Comparison of ENCODE assay signal across 15 cellular contexts in genomic region chr1:62325696-62326095, GRCh38. TPM values are rescaled to one million over a fixed set of nuclear protein-coding genes. Genes with fewer than 3 reads are reported as not detected.
DNase-seq lines count a peak whose midpoint lies in the region; ATAC-seq and TF ChIP-seq lines count a peak whose summit lies in the region.
"Had no signal": no experiment of that assay in that cellular context is flagged by ENCODE, and none has a peak within 500 bp of the region (broad histone marks: within the 10 kb centered on the region; RNA-seq: fewer than 3 reads in every experiment).

No MANE protein-coding gene starts in this region.

- ATAC-seq in PC-3 (no peak), GM18498 (IDR thresholded peaks at IDR 0.05; ENCODE audit: unreplicated experiment) (no peak), GM18870 (IDR thresholded peaks at IDR 0.05; ENCODE audit: unreplicated experiment) (no peak)
- ATAC-seq: activated CD8-positive, alpha-beta T cell treated with anti-CD3 and anti-CD28 coated beads for 36 hours had no signal

- no peaks in the 10 kb centered on the region for H3K79me2 ChIP-seq in PC-3 (ENCODE audit: low read length)

- intact Hi-C loops in PC-3 (cut with micrococcal nuclease) = no loop called here

- H3F3A ChIP-seq in PC-3 (ENCODE audit: low read length, unreplicated experiment) = no peaks in the 10 kb centered on the region

- BruUV-seq in PC-3 (replicated peaks; lab: Mats Ljungman, UMichigan) = no TSS peak

- POLR2A ChIA-PET in BJ (lab: Charles Lee) = interaction anchor here (0.5 to 1.0 kb wide), 2 partner anchors 15 to 42 kb away, joined by 5 to 6 read pairs; no protein-coding TSS in a partner anchor
- POLR2A ChIA-PET in PC-3 (lab: Charles Lee; ENCODE audit: unreplicated experiment) = no interaction called here

- no peak overlapping the region for H3K4me2 ChIP-seq in PC-3 (ENCODE audit: low read length)

- peak; percentile 74 for DNase-seq in BJ (ENCODE audit: low read depth)
- peak; percentile 15 for DNase-seq in PC-3
- DNase-seq in dedifferentiated amniotic fluid mesenchymal stem cell (ENCODE audit: extremely low spot score) = peak; percentile 20
- peak; percentile 24 for DNase-seq in non-pigmented ciliary epithelial cell (ENCODE audit: low read depth)
- no peak for DNase-seq in stimulated activated CD4-positive, alpha-beta T cell treated with anti-CD3 and anti-CD28 coated beads, Interleukin-1b, Interleukin-23, amount 100 ng/mL, for 48 hours
- no peak for DNase-seq in SIG-M5 treated with dmso at 0.1 percent for 504 hours (lab: John Stamatoyannopoulos, UW; ENCODE audit: unreplicated experiment)
- DNase-seq: activated CD8-positive, alpha-beta T cell treated with anti-CD3 and anti-CD28 coated beads for 36 hours; heart right ventricle; NCI-H2171 had no signal

- H3K9ac ChIP-seq in PC-3 (ENCODE audit: low read length) = no peak overlapping the region

- no peak overlapping the region for H3K4me3 ChIP-seq in BJ (ENCODE audit: low read depth, low read length)
- H3K4me3 ChIP-seq in PC-3 (ENCODE audit: low read length) = no peak overlapping the region
- H3K4me3 ChIP-seq: cardiac muscle cell, heart right ventricle, SJSA1, skin epidermis had no signal

- H3K9me3 ChIP-seq in PC-3 (ENCODE audit: low read length) = no peaks in the 10 kb centered on the region
- H3K9me3 ChIP-seq: heart right ventricle, SJSA1 had no signal

- H3K27me3 ChIP-seq in BJ (ENCODE audit: control insufficient read depth, insufficient read depth, low read length) (peaks cover 1% of the 10 kb centered on the region; the same call in 1 of the 2 replicates), PC-3 (ENCODE audit: low read length) (no peaks in the 10 kb centered on the region)
- H3K27me3 ChIP-seq: SJSA1 had no signal

- H3K27ac ChIP-seq in PC-3 (ENCODE audit: low read length) = no peak overlapping the region
- H3K27ac ChIP-seq: cardiac muscle cell, heart right ventricle, SJSA1 had no signal

- H3K36me3 ChIP-seq in BJ (ENCODE audit: control insufficient read depth, insufficient read depth, low read length) (no peaks in the 10 kb centered on the region), PC-3 (ENCODE audit: low read depth, low read length) (no peaks in the 10 kb centered on the region)
- H3K36me3 ChIP-seq: cardiac muscle cell, heart right ventricle, SJSA1 had no signal

- TF ChIP-seq CTCF in BJ (IDR thresholded peaks at IDR 0.05; ENCODE audit: insufficient read depth, low read depth, low read length) (no peak), PC-3 (conservative IDR thresholded peaks at IDR 0.05; ENCODE audit: low read depth, low read length) (no peak)

- no peak overlapping the region for H2AFZ ChIP-seq in PC-3 (ENCODE audit: low read length)

- CTCF ChIA-PET in BJ (lab: Yijun Ruan, JAX) = interaction anchor here (1.2 to 1.3 kb wide), 2 partner anchors 27 to 151 kb away, joined by 3 to 4 read pairs; no protein-coding TSS in a partner anchor
- CTCF ChIA-PET in PC-3 (lab: Charles Lee) = no interaction called here

- H4K20me1 ChIP-seq in PC-3 (ENCODE audit: low read length) = no peaks in the 10 kb centered on the region

- H3K4me1 ChIP-seq in PC-3 (ENCODE audit: insufficient read depth, low read length) = peaks cover 16% of the 10 kb centered on the region
- H3K4me1 ChIP-seq: heart right ventricle had no signal

- no peaks in the 10 kb centered on the region for H3K9me2 ChIP-seq in PC-3 (replicated peaks; ENCODE audit: low read length)

RNA-seq across cellular contexts. Expression of gene KANK4, which starts 6.5 kb away (rescaled TPM):
- polyA plus RNA-seq in BJ (2011; rRNA removed) = 0.05 and 0.06 TPM in 2 replicates
- polyA minus RNA-seq in BJ (2011; rRNA and poly(A)+ RNA removed) = 0.14 and 0.31 TPM in 2 replicates
- not detected in 2 replicates for total RNA-seq in PC-3 (2014; rRNA removed)
- total RNA-seq: activated CD8-positive, alpha-beta T cell treated with anti-CD3 and anti-CD28 coated beads for 36 hours; SJSA1 had no signal
- polyA plus RNA-seq: AG04450 had no signal

Comparison
In these comparisons a context has a peak if more than half of its experiments do, and no peak if none do; other contexts are left out.
1. DNase-seq: peak in BJ (single experiment), PC-3 (single experiment), dedifferentiated amniotic fluid mesenchymal stem cell (single experiment) and non-pigmented ciliary epithelial cell (single experiment); none in stimulated activated CD4-positive, alpha-beta T cell treated with anti-CD3 and anti-CD28 coated beads, Interleukin-1b, Interleukin-23, amount 100 ng/mL, for 48 hours (single experiment) and SIG-M5 treated with dmso at 0.1 percent for 504 hours (single experiment).